1 cellular context compared by ENCODE assay signal in genomic region chr1:1615256-1616044, GRCh38.
TF ChIP-seq lines count a peak whose summit lies in the region.

Gene MIB2, plus strand, starts transcription at chr1:1615500. Its CDS starts 7,953 bp downstream, at chr1:1623453.

TF ChIP-seq in HepG2, 621 proteins besides CTCF, POLR2A, EP300 and RAD21 (continued from another document and continues in another):
- TF ChIP-seq CBFB (CRISPR knock-in tag; IDR thresholded peaks at IDR 0.05) (0 out of 2 replicates have a peak, but pooled peaks have one; percentile 14), SP5 (CRISPR knock-in tag; IDR thresholded peaks at IDR 0.05; ENCODE audit: borderline replicate concordance, low read depth) (peak; percentile 15; the same call in 1 of the 2 replicates), ATF6 (CRISPR knock-in tag; conservative IDR thresholded peaks at IDR 0.05) (no peak), HDAC1 (CRISPR knock-in tag; IDR thresholded peaks at IDR 0.05) (peak; percentile 70), ZNF629 (CRISPR knock-in tag; conservative IDR thresholded peaks at IDR 0.05) (0 out of 2 replicates have a peak, but pooled peaks have one; percentile 7), ZNF577 (CRISPR knock-in tag; IDR thresholded peaks at IDR 0.05; ENCODE audit: borderline replicate concordance, low read depth) (0 out of 2 replicates have a peak, but pooled peaks have one; percentile 30), RXRA (CRISPR knock-in tag; IDR thresholded peaks at IDR 0.05) (no peak), MEF2D (CRISPR knock-in tag; IDR thresholded peaks at IDR 0.05) (no peak), ZFP36L1 (CRISPR knock-in tag; IDR thresholded peaks at IDR 0.05) (peak; percentile 66; the same call in 1 of the 2 replicates), ZNF564 (CRISPR knock-in tag; IDR thresholded peaks at IDR 0.05) (peak; percentile 53; the same call in 1 of the 2 replicates), ZNF367 (CRISPR knock-in tag; IDR thresholded peaks at IDR 0.05; ENCODE audit: borderline replicate concordance) (no peak), CREBL2 (CRISPR knock-in tag; IDR thresholded peaks at IDR 0.05; ENCODE audit: borderline replicate concordance) (no peak), ZNF609 (CRISPR knock-in tag; IDR thresholded peaks at IDR 0.05; ENCODE audit: borderline replicate concordance) (peak; percentile 63; the same call in 1 of the 2 replicates), STAG1 (CRISPR knock-in tag; IDR thresholded peaks at IDR 0.05) (no peak; the same call in 1 of the 2 replicates), RFX3 (CRISPR knock-in tag; IDR thresholded peaks at IDR 0.05) (peak; percentile 95), ZNF800 (CRISPR knock-in tag; IDR thresholded peaks at IDR 0.05) (0 out of 2 replicates have a peak, but pooled peaks have one; percentile 44), ZFP37 (CRISPR knock-in tag; IDR thresholded peaks at IDR 0.05; ENCODE audit: borderline replicate concordance) (no peak), FOXA3 (CRISPR knock-in tag; IDR thresholded peaks at IDR 0.05) (no peak), SMARCE1 (IDR thresholded peaks at IDR 0.05; ENCODE audit: borderline replicate concordance) (no peak), DDIT3 (CRISPR knock-in tag; IDR thresholded peaks at IDR 0.05) (no peak), HINFP (CRISPR knock-in tag; IDR thresholded peaks at IDR 0.05; ENCODE audit: low read depth) (peak; percentile 88; the same call in 1 of the 2 replicates), BCLAF1 (IDR thresholded peaks at IDR 0.05) (no peak), TBL1XR1 (IDR thresholded peaks at IDR 0.05; ENCODE audit: borderline replicate concordance, low read length, partially characterized antibody) (no peak), HMG20B (CRISPR knock-in tag; conservative IDR thresholded peaks at IDR 0.05) (no peak), THRA (CRISPR knock-in tag; IDR thresholded peaks at IDR 0.05; ENCODE audit: borderline replicate concordance) (no peak; the same call in 1 of the 2 replicates), ZNF414 (CRISPR knock-in tag; IDR thresholded peaks at IDR 0.05) (no peak), SIX4 (CRISPR knock-in tag; IDR thresholded peaks at IDR 0.05) (no peak), ZNF281 (CRISPR knock-in tag; IDR thresholded peaks at IDR 0.05; ENCODE audit: borderline replicate concordance) (no peak), ZNF770 (CRISPR knock-in tag; IDR thresholded peaks at IDR 0.05) (no peak; the same call in 1 of the 2 replicates), ZNF720 (CRISPR knock-in tag; IDR thresholded peaks at IDR 0.05) (no peak), ZNF674 (CRISPR knock-in tag; IDR thresholded peaks at IDR 0.05; ENCODE audit: low read depth) (0 out of 2 replicates have a peak, but pooled peaks have one; percentile 78)
